ENCODE assay signal across 16 cellular contexts in genomic region chr2:11773747-11774536, GRCh38. TPM values are rescaled to one million over a fixed set of nuclear protein-coding genes. Genes with fewer than 3 reads are reported as not detected.
DNase-seq lines count a peak whose midpoint lies in the region; ATAC-seq, FAIRE-seq and TF ChIP-seq lines count a peak whose summit lies in the region.
"Had no signal": no experiment of that assay in that cellular context is flagged by ENCODE, and none has a peak within 500 bp of the region (broad histone marks: within the 10 kb centered on the region; RNA-seq: fewer than 3 reads in every experiment).

No MANE protein-coding gene starts in this region.

- H3K27ac ChIP-seq in K562 (ENCODE audit: extremely low read depth, low read depth, low read length) (no peak overlapping the region), H9 (ENCODE audit: insufficient read length, low read depth, low read length) (no peak overlapping the region)
- no peak overlapping the region for H3K27ac ChIP-seq in effector memory CD4-positive, alpha-beta T cell (ENCODE audit: insufficient read depth, low read length, poor library complexity, severe bottlenecking)
- H3K27ac ChIP-seq: right atrium auricular region, transverse colon had no signal

- H3K23ac ChIP-seq in H9 (ENCODE audit: insufficient read length, low read depth, low read length) = no peak overlapping the region

- TF ChIP-seq POLR2A in K562 (conservative IDR thresholded peaks at IDR 0.05) = no peak

- no peak overlapping the region for H4K91ac ChIP-seq in H9 (ENCODE audit: insufficient read length, low read depth, low read length)

- H4K8ac ChIP-seq in H9 (replicated peaks; ENCODE audit: insufficient read length, low read depth, low read length) = no peak overlapping the region

- H3K4me3 Mint-ChIP-seq in activated naive CD4-positive, alpha-beta T cell treated with anti-CD3 and anti-CD28 coated beads, Interleukin-2, amount 10 ng/mL, durations not matched to agents 7 days and 5 days = no peak overlapping the region
- peak overlapping the region in 1 of 2 donors; percentile 50 for H3K4me3 Mint-ChIP-seq in stimulated activated naive CD8-positive, alpha-beta T cell treated with anti-CD3 and anti-CD28 coated beads, Interleukin-15, amount 100 ng/mL, for 72 hours
- no peak overlapping the region for H3K4me3 Mint-ChIP-seq in H9

- H3K9ac ChIP-seq in K562 (ENCODE audit: insufficient read depth in 1 of 2, low read depth in 2 of 2, low read length in 2 of 2) (no peak overlapping the region), H9 (ENCODE audit: extremely low read depth, insufficient read length, low read length) (no peak overlapping the region)

- H3T11ph ChIP-seq in H9 (ENCODE audit: low read length) = no peak overlapping the region

- TF ChIP-seq CTCF in K562 (IDR thresholded peaks at IDR 0.05 in 2 of 3, conservative IDR thresholded peaks at IDR 0.05 in 1 of 3; ENCODE audit: insufficient read depth in 2 of 3, low read depth in 1 of 3, low read length in 3 of 3) (no peak), H9 (conservative IDR thresholded peaks at IDR 0.05) (no peak)

- H4K20me1 ChIP-seq in K562 (replicated peaks; ENCODE audit: control insufficient read depth, insufficient read depth, low read length) = no peaks in the 10 kb centered on the region
- no peaks in the 10 kb centered on the region for H4K20me1 ChIP-seq in H9 (ENCODE audit: control insufficient read depth, insufficient read depth, insufficient read length)

- FAIRE-seq in K562 (lab: Jason Lieb, UNC) = peak; percentile 6
- FAIRE-seq: endothelial cell of umbilical vein had no signal

- H3K9me1 ChIP-seq in K562 (ENCODE audit: control insufficient read depth, insufficient read depth, low read length) = no peaks in the 10 kb centered on the region

- H3K79me2 ChIP-seq in K562 (ENCODE audit: control insufficient read depth, insufficient read depth, low read length) = no peaks in the 10 kb centered on the region; the same call in 2 of the 3 replicates
- H3K79me2 ChIP-seq in H9 (ENCODE audit: insufficient read depth, low read length) = no peaks in the 10 kb centered on the region

- H3K4ac ChIP-seq in H9 (ENCODE audit: low read depth, low read length) = no peak overlapping the region

- no peak overlapping the region for H3K56ac ChIP-seq in H9 (ENCODE audit: insufficient read length, low read depth, low read length)

- H3K4me1 Mint-ChIP-seq in activated naive CD4-positive, alpha-beta T cell treated with anti-CD3 and anti-CD28 coated beads, Interleukin-2, amount 10 ng/mL, durations not matched to agents 7 days and 5 days = peaks cover 62% of the 10 kb centered on the region
- H3K4me1 Mint-ChIP-seq in stimulated activated naive CD8-positive, alpha-beta T cell treated with anti-CD3 and anti-CD28 coated beads, Interleukin-15, amount 100 ng/mL, for 72 hours = peaks cover 62% of the 10 kb centered on the region
- peaks cover 4 to 5% of the 10 kb centered on the region in 2 experiments; a peak in 3 of 4 replicates for H3K4me1 Mint-ChIP-seq in H9

- no peaks in the 10 kb centered on the region for H3K23me2 ChIP-seq in H9 (ENCODE audit: insufficient read length, low read depth, low read length, poor library complexity, severe bottlenecking)

- no peak for TF ChIP-seq EP300 in K562 (IDR thresholded peaks at IDR 0.05; ENCODE audit: low read length)

- H3K36me3 ChIP-seq in K562 (ENCODE audit: control insufficient read depth, insufficient read depth, low read length) = peaks cover 87% of the 10 kb centered on the region
- peaks cover 40% of the 10 kb centered on the region for H3K36me3 ChIP-seq in effector memory CD4-positive, alpha-beta T cell (ENCODE audit: control insufficient read depth, insufficient read depth, low read length)

- no peak overlapping the region for H2AK5ac ChIP-seq in H9 (ENCODE audit: insufficient read length, low read length)

- H2AFZ ChIP-seq in K562 (ENCODE audit: low read depth, low read length) = no peak overlapping the region
- H2AFZ ChIP-seq in H9 (ENCODE audit: low read length) = no peak overlapping the region

- POLR2A ChIA-PET in K562 (lab: Yijun Ruan, JAX) = interaction anchor here (0.6 to 1.2 kb wide), 2 partner anchors 9 to 133 kb away, joined by 3 read pairs; no protein-coding TSS in a partner anchor

- no TSS peak for BruUV-seq in K562 (replicated peaks; lab: Mats Ljungman, UMichigan)

- H2BK12ac ChIP-seq in H9 (ENCODE audit: insufficient read length, low read depth, low read length) = no peak overlapping the region

- H3K36me3 Mint-ChIP-seq in activated naive CD4-positive, alpha-beta T cell treated with anti-CD3 and anti-CD28 coated beads, Interleukin-2, amount 10 ng/mL, durations not matched to agents 7 days and 5 days = peaks cover 68% of the 10 kb centered on the region
- H3K36me3 Mint-ChIP-seq in H9 (ENCODE audit: insufficient read depth in 1 of 3, low read depth in 3 of 3) = peaks cover 14 to 29% (median 21%) of the 10 kb centered on the region in 3 experiments; a peak in 6 of 7 replicates

- H3K9me3 ChIP-seq in K562 (replicated peaks; ENCODE audit: control insufficient read depth, insufficient read depth, low read depth, low read length) = no peaks in the 10 kb centered on the region
- no peaks in the 10 kb centered on the region for H3K9me3 ChIP-seq in effector memory CD4-positive, alpha-beta T cell (ENCODE audit: control insufficient read depth, low read length)
- H3K9me3 ChIP-seq in H9 (ENCODE audit: control insufficient read depth, low read depth, low read length) = no peaks in the 10 kb centered on the region
- H3K9me3 ChIP-seq: right atrium auricular region, transverse colon had no signal

- CTCF ChIA-PET in activated naive CD4-positive, alpha-beta T cell treated with anti-CD3 and anti-CD28 coated beads, Interleukin-2, amount 10 ng/mL, durations not matched to agents 7 days and 5 days (lab: Charles Lee) = interaction anchor here (0.8 to 1.9 kb wide), 7 partner anchors 9 to 35 kb away, joined by 3 to 6 read pairs (median 4); no protein-coding TSS in a partner anchor
- CTCF ChIA-PET in K562 (lab: Yijun Ruan, JAX; ENCODE audit: low intra/inter-chr PET ratio) = no interaction called here

- no peak overlapping the region for H3K4me3 ChIP-seq in K562
- H3K4me3 ChIP-seq in effector memory CD4-positive, alpha-beta T cell (ENCODE audit: insufficient read depth, low read depth, low read length, poor library complexity, severe bottlenecking) = no peak overlapping the region
- H3K4me3 ChIP-seq: right atrium auricular region, transverse colon had no signal

- no peaks in the 10 kb centered on the region for H3K9me3 Mint-ChIP-seq in activated naive CD4-positive, alpha-beta T cell treated with anti-CD3 and anti-CD28 coated beads, Interleukin-2, amount 10 ng/mL, durations not matched to agents 7 days and 5 days
- H3K9me3 Mint-ChIP-seq in stimulated activated naive CD8-positive, alpha-beta T cell treated with anti-CD3 and anti-CD28 coated beads, Interleukin-15, amount 100 ng/mL, for 72 hours = no peaks in the 10 kb centered on the region
- peaks cover 0 to 4% of the 10 kb centered on the region in 2 experiments; a peak in 1 of 5 replicates for H3K9me3 Mint-ChIP-seq in H9

- no peaks in the 10 kb centered on the region for H3K79me1 ChIP-seq in H9 (ENCODE audit: insufficient read depth, low read depth, low read length, poor library complexity, severe bottlenecking)

- no peak overlapping the region for H3K18ac ChIP-seq in H9 (ENCODE audit: insufficient read length, low read depth, low read length)

- no peak for TF ChIP-seq RAD21 in K562 (CRISPR knock-in tag; conservative IDR thresholded peaks at IDR 0.05 in 1 of 2, IDR thresholded peaks at IDR 0.05 in 1 of 2)

- H3K14ac ChIP-seq in H9 (ENCODE audit: insufficient read depth, low read length) = no peak overlapping the region

- ATAC-seq in K562 = no peak
- ATAC-seq in stimulated activated naive CD8-positive, alpha-beta T cell treated with anti-CD3 and anti-CD28 coated beads, Interleukin-15, amount 100 ng/mL, for 72 hours = no peak

- no peak overlapping the region for H2BK15ac ChIP-seq in H9 (ENCODE audit: low read depth, low read length)

- no peak overlapping the region for H2BK20ac ChIP-seq in H9 (ENCODE audit: low read depth, low read length, poor library complexity, severe bottlenecking)

- H3K27ac Mint-ChIP-seq in activated naive CD4-positive, alpha-beta T cell treated with anti-CD3 and anti-CD28 coated beads, Interleukin-2, amount 10 ng/mL, durations not matched to agents 7 days and 5 days = peak overlapping the region; percentile 89
- peak overlapping the region; percentile 69 to 86 for H3K27ac Mint-ChIP-seq in stimulated activated naive CD8-positive, alpha-beta T cell treated with anti-CD3 and anti-CD28 coated beads, Interleukin-15, amount 100 ng/mL, for 72 hours
- H3K27ac Mint-ChIP-seq in H9 = no peak overlapping the region

- no peaks in the 10 kb centered on the region for H3K27me3 Mint-ChIP-seq in activated naive CD4-positive, alpha-beta T cell treated with anti-CD3 and anti-CD28 coated beads, Interleukin-2, amount 10 ng/mL, durations not matched to agents 7 days and 5 days
- H3K27me3 Mint-ChIP-seq in stimulated activated naive CD8-positive, alpha-beta T cell treated with anti-CD3 and anti-CD28 coated beads, Interleukin-15, amount 100 ng/mL, for 72 hours = no peaks in the 10 kb centered on the region
- no peaks in the 10 kb centered on the region; the same call in 1 of the 2 replicates for H3K27me3 Mint-ChIP-seq in H9 (ENCODE audit: low read depth)

- no peak overlapping the region for H2BK120ac ChIP-seq in H9 (ENCODE audit: low read depth, low read length, poor library complexity, severe bottlenecking)

- no peak for DNase-seq in activated naive CD4-positive, alpha-beta T cell treated with anti-CD3 and anti-CD28 coated beads, Interleukin-2, amount 10 ng/mL, durations not matched to agents 7 days and 5 days
- DNase-seq in activated naive CD4-positive, alpha-beta T cell (lab: John Stamatoyannopoulos, UW) = no peak
- DNase-seq in OCI-M1 (lab: John Stamatoyannopoulos, UW) (peak; percentile 7), K562 (ENCODE audit: extremely low read depth in 1 of 4, low spot score in 3 of 4) (no peak), NCI-H446 (lab: John Stamatoyannopoulos, UW) (no peak), H9 (no peak)
- DNase-seq in stimulated activated naive CD8-positive, alpha-beta T cell treated with anti-CD3 and anti-CD28 coated beads, Interleukin-15, amount 100 ng/mL, for 72 hours = no peak
- no peak for DNase-seq in effector memory CD4-positive, alpha-beta T cell
- DNase-seq: amygdala; GOT3; mammary epithelial cell; NCI-H1092; NK-92 treated with Interleukin-12 subunit alpha and Interleukin-12 subunit beta, amount 100 ng/mL, for 24 hours; transverse colon had no signal

- in situ Hi-C loops in K562 (cut with MboI) = no loop called here

- H3K27me3 ChIP-seq in K562 (ENCODE audit: control insufficient read depth in 2 of 2, insufficient read depth in 2 of 2, low read length in 2 of 2) (no peaks in the 10 kb centered on the region), H9 (ENCODE audit: insufficient read depth, low read length) (no peaks in the 10 kb centered on the region)
- H3K27me3 ChIP-seq in effector memory CD4-positive, alpha-beta T cell (replicated peaks; ENCODE audit: control insufficient read depth, insufficient read depth, low read length, poor library complexity, severe bottlenecking) = no peaks in the 10 kb centered on the region
- H3K27me3 ChIP-seq: right atrium auricular region, transverse colon had no signal

- H3K4me2 ChIP-seq in K562 (ENCODE audit: insufficient read depth, low read length) (no peak overlapping the region), H9 (ENCODE audit: insufficient read depth, insufficient read length, low read length) (no peak overlapping the region)

- H3K4me1 ChIP-seq in K562 (replicated peaks in 1 of 2; ENCODE audit: control insufficient read depth in 2 of 2, insufficient read depth in 2 of 2, low read length in 2 of 2) (peaks cover under 1 to 3% of the 10 kb centered on the region in 2 experiments; a peak in 4 of 5 replicates), H9 (ENCODE audit: insufficient read depth, low read length) (no peaks in the 10 kb centered on the region)
- peaks cover 15% of the 10 kb centered on the region for H3K4me1 ChIP-seq in effector memory CD4-positive, alpha-beta T cell (ENCODE audit: control insufficient read depth, insufficient read depth, low read length, poor library complexity, severe bottlenecking)

- no peak overlapping the region for H2BK5ac ChIP-seq in H9 (ENCODE audit: insufficient read length, low read length)

- intact Hi-C loops in K562 (cut with micrococcal nuclease) = loop anchor here (10.0 kb wide), 1 partner anchor 169 kb away; no protein-coding TSS in a partner anchor

- WGBS in K562 (ENCODE audit: insufficient coverage, low coverage, missing lambda C conversion rate) = 81% methylated on average over 7 of the region's 7 CpGs
- no CpG with 5 or more reads among the region's 7 CpGs for WGBS in H9 (ENCODE audit: extremely low coverage, insufficient read length, low lambda C conversion rate)

- no peak overlapping the region for H4K5ac ChIP-seq in H9 (ENCODE audit: insufficient read length, low read depth, low read length)

RNA-seq across cellular contexts. Expression of gene LPIN1, which starts 27.5 kb away (rescaled TPM):
- 261 and 278 TPM in 2 replicates for total RNA-seq in K562 (2011; cell fraction: chromatin; rRNA removed; ENCODE audit: low replicate concordance)
- total RNA-seq in K562 (2011; cell fraction: nucleolus; rRNA removed) = 132 and 152 TPM in 2 replicates
- 219 and 247 TPM in 2 replicates for total RNA-seq in K562 (2011; cell fraction: nucleoplasm; rRNA removed)
- total RNA-seq in K562 (2014; rRNA removed) (25.1 and 33.4 TPM in 2 replicates), K562 (2014; rRNA removed; fragmentation: Illumina TruSeq; extraction: Trizol) (27.8 and 32.6 TPM in 2 replicates), K562 (2015; rRNA removed; fragmentation: Illumina TruSeq; extraction: Trizol) (25.3 and 27.8 TPM in 2 replicates), K562 (2021) (37.6 and 39.9 TPM in 2 replicates), H9 (2021) (3.6 and 4.4 TPM in 2 replicates)
- polyA plus RNA-seq in K562 (2011; rRNA removed) (84.0 and 96.3 TPM in 2 replicates), K562 (2014; fragmentation: Illumina TruSeq; extraction: Trizol) (30.1 and 32.5 TPM in 2 replicates), K562 (2014; fragmentation: Nextera tagmentation; extraction: Ambion mirVana) (10 to 100 TPM in 1 of 2 experiments, 1 to 10 TPM in 1; 9.2 to 12.7 TPM), K562 (2014; rRNA removed) (36.0 and 36.4 TPM in 2 replicates)
- 38.4 and 54.3 TPM in 2 replicates for polyA plus RNA-seq in K562 (2011; cell fraction: cytosol; rRNA removed)
- 117 and 127 TPM in 2 replicates for polyA plus RNA-seq in K562 (2011; cell fraction: nucleus; rRNA removed)
- 22.4 and 25.9 TPM in 2 replicates for polyA plus RNA-seq in K562 (2012)
- polyA minus RNA-seq in K562 (2011; rRNA and poly(A)+ RNA removed) = 66.6 and 83.7 TPM in 2 replicates
- polyA minus RNA-seq in K562 (2011; cell fraction: cytosol; rRNA and poly(A)+ RNA removed) = 35.4 and 38.8 TPM in 2 replicates
- polyA minus RNA-seq in K562 (2011; cell fraction: nucleus; rRNA and poly(A)+ RNA removed) = 79.0 and 128 TPM in 2 replicates

Comparison
In these comparisons a context has a peak if more than half of its experiments do, and no peak if none do; other contexts are left out.
1. H3K27ac Mint-ChIP-seq: peak in activated naive CD4-positive, alpha-beta T cell treated with anti-CD3 and anti-CD28 coated beads, Interleukin-2, amount 10 ng/mL, durations not matched to agents 7 days and 5 days (single experiment) and stimulated activated naive CD8-positive, alpha-beta T cell treated with anti-CD3 and anti-CD28 coated beads, Interleukin-15, amount 100 ng/mL, for 72 hours (2 of 2); none in H9 (0 of 3).